ENCODE assay signal across 24 cellular contexts in genomic region chr1:47548188-47548587, GRCh38.
"Had no signal": no experiment of that assay in that cellular context is flagged by ENCODE, and none has a peak within 500 bp of the region (broad histone marks: within the 10 kb centered on the region; RNA-seq: fewer than 3 reads in every experiment).

No MANE protein-coding gene starts in this region.

- H3K9ac ChIP-seq: parathyroid adenoma had no signal

- H3K4me3 Mint-ChIP-seq: effector memory CD8-positive, alpha-beta T cell; nephron had no signal

- H3K4me1 ChIP-seq: esophagus muscularis mucosa, parathyroid adenoma, right lobe of liver, uterus had no signal

- H3K36me3 ChIP-seq: brain microvascular endothelial cell, esophagus muscularis mucosa, right lobe of liver, uterus had no signal

- H3K27me3 ChIP-seq: brain microvascular endothelial cell, right lobe of liver, testis, uterus had no signal

- ATAC-seq: effector memory CD8-positive, alpha-beta T cell had no signal

- FAIRE-seq: frontal cortex, small intestine had no signal

- H3K9me3 Mint-ChIP-seq: effector memory CD8-positive, alpha-beta T cell had no signal

- H3K27ac ChIP-seq: brain microvascular endothelial cell, esophagus muscularis mucosa, parathyroid adenoma, right lobe of liver, testis, uterus had no signal

- H3K9me3 ChIP-seq: esophagus muscularis mucosa, right lobe of liver, testis, uterus had no signal

- H2AFZ ChIP-seq: parathyroid adenoma had no signal

- DNase-seq: activated CD4-positive, alpha-beta T cell treated with anti-CD3 and anti-CD28 coated beads, Interleukin-2, amount 50 U/mL, for 4 hours; activated gamma-delta T cell; activated naive CD4-positive, alpha-beta T cell treated with anti-CD3 and anti-CD28 coated beads, Interleukin-2, amount 50 U/mL, for 16 hours; aorta; caudate nucleus; dermis blood vessel endothelial cell; effector memory CD8-positive, alpha-beta T cell; glutamatergic neuron; hippocampal formation; left cardiac atrium; right lobe of liver; small intestine; stimulated activated CD4-positive, alpha-beta T cell treated with anti-CD3 and anti-CD28 coated beads, Interleukin-15, amount 100 ng/mL, for 24 hours; stimulated activated CD8-positive, alpha-beta memory T cell treated with anti-CD3 and anti-CD28 coated beads, Interleukin-4, amount 100 ng/mL, for 48 hours; stimulated activated naive CD4-positive, alpha-beta T cell; T-helper 9 cell; testis; trophoblast cell; uterus had no signal

- H3K27ac Mint-ChIP-seq: effector memory CD8-positive, alpha-beta T cell had no signal

- H3K4me3 ChIP-seq: esophagus muscularis mucosa, right lobe of liver, testis, uterus had no signal

- H3K79me2 ChIP-seq: parathyroid adenoma had no signal
